Comparison of ENCODE assay signal across 8 cellular contexts in the genomic region with DNA sequence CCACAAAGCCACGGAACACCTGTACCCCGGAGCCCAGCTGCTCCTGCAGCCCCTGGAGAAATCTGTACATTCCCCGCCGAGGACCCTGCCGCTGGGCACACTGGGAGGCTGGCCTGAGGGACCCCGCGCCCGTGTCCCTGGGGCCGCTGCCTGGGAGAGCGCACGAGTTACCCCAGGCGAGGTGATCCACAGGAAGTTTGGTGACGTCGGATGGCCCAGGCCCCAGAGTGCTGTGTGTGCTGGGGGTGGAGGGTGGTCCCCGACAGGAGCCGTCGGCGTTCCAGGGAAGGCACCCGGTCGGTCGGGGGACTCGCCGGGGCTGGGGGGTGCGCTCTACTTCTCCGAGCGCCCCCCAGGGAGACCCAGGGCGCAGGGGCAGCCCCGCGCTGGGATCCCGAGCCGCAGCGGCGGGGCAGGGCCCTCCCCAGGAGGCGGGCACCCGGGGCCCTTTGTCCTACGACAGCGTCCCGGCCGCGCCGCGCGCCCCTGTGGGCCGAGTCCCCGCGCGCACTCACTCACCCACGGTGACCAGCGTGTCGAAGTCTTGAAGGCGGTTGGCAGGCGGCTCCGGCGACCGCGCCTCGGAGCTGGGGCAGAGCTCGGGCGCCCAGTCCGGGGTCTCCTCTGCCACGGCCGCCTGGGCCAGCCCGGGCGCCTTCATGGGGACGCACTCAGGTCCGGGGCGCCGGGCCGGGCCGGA.
DNase-seq lines count a peak whose midpoint lies in the region; ATAC-seq, FAIRE-seq and TF ChIP-seq lines count a peak whose summit lies in the region.
"Not testable (repeated sequence)": the region's sequence is repeated elsewhere in the genome, so short reads cannot be mapped to it uniquely, and the experiment has no call there.

No MANE protein-coding gene starts in this region.

- H3K9me2 ChIP-seq in GM23338 (ENCODE audit: insufficient read depth): not testable (repeated sequence)

- H3K9me3 Mint-ChIP-seq in GM23338; naive B cell; stimulated activated naive CD8-positive, alpha-beta T cell treated with anti-CD3 and anti-CD28 coated beads, Interleukin-15, Interleukin-2, amounts not matched to agents 100 ng/mL and 50 ng/mL, for 24 hours: not testable (repeated sequence)

- not testable (repeated sequence) for TF ChIP-seq POLR2A in endothelial cell of umbilical vein (IDR thresholded peaks at IDR 0.05; ENCODE audit: low read depth, low read length)

- not testable (repeated sequence) for H3K27ac ChIP-seq in GM23338 (ENCODE audit: low read depth); endothelial cell of umbilical vein (ENCODE audit: insufficient read depth, low read depth, low read length)

- not testable (repeated sequence) for DNase-seq in GM23338 (ENCODE audit: low spot score); endothelial cell of umbilical vein (ENCODE audit: low read depth, low spot score)
- DNase-seq in OCI-M1 (lab: John Stamatoyannopoulos, UW) (peak; percentile 5), naive B cell (peak; percentile 33)
- peak; percentile 59 to 70 for DNase-seq in activated T-cell treated with anti-CD3 and anti-CD28 coated beads, Interleukin-2, amount 50 U/mL, for 48 hours

- H3K36me3 Mint-ChIP-seq in GM23338 (ENCODE audit: low read depth); naive B cell; stimulated activated naive CD8-positive, alpha-beta T cell treated with anti-CD3 and anti-CD28 coated beads, Interleukin-15, Interleukin-2, amounts not matched to agents 100 ng/mL and 50 ng/mL, for 24 hours (ENCODE audit: low read depth): not testable (repeated sequence)

- dilution Hi-C loops in endothelial cell of umbilical vein (cut with MboI; ENCODE audit: extremely low pct_ligation_motif_present, low sequenced_read_pairs): not testable (repeated sequence)

- H3K27ac Mint-ChIP-seq in GM23338; naive B cell; stimulated activated naive CD8-positive, alpha-beta T cell treated with anti-CD3 and anti-CD28 coated beads, Interleukin-15, Interleukin-2, amounts not matched to agents 100 ng/mL and 50 ng/mL, for 24 hours: not testable (repeated sequence)

- H3K4me3 Mint-ChIP-seq in GM23338: not testable (repeated sequence)
- peak overlapping the region in 5 of 8 donors; percentile 51 to 89 (median 65) for H3K4me3 Mint-ChIP-seq in naive B cell
- H3K4me3 Mint-ChIP-seq in stimulated activated naive CD8-positive, alpha-beta T cell treated with anti-CD3 and anti-CD28 coated beads, Interleukin-15, Interleukin-2, amounts not matched to agents 100 ng/mL and 50 ng/mL, for 24 hours: peak overlapping the region; percentile 51

- H3K27me3 Mint-ChIP-seq in GM23338 (ENCODE audit: insufficient read depth, low read depth, poor library complexity); naive B cell; stimulated activated naive CD8-positive, alpha-beta T cell treated with anti-CD3 and anti-CD28 coated beads, Interleukin-15, Interleukin-2, amounts not matched to agents 100 ng/mL and 50 ng/mL, for 24 hours: not testable (repeated sequence)

- intact Hi-C loops in endothelial cell of umbilical vein (cut with micrococcal nuclease): not testable (repeated sequence)

- CTCF ChIA-PET in endothelial cell of umbilical vein (lab: Charles Lee): not testable (repeated sequence)

- H4K20me1 ChIP-seq in GM23338 (replicated peaks; ENCODE audit: insufficient read depth); endothelial cell of umbilical vein (replicated peaks; ENCODE audit: control insufficient read depth, extremely low read depth, insufficient read depth, low read length): not testable (repeated sequence)

- not testable (repeated sequence) for H3K4me1 Mint-ChIP-seq in GM23338; naive B cell; stimulated activated naive CD8-positive, alpha-beta T cell treated with anti-CD3 and anti-CD28 coated beads, Interleukin-15, Interleukin-2, amounts not matched to agents 100 ng/mL and 50 ng/mL, for 24 hours (ENCODE audit: low read depth)

- H3K4me2 ChIP-seq in GM23338; endothelial cell of umbilical vein (ENCODE audit: insufficient read depth, low read length): not testable (repeated sequence)

- not testable (repeated sequence) for H3K4me1 ChIP-seq in GM23338 (ENCODE audit: insufficient read depth); endothelial cell of umbilical vein (ENCODE audit: control insufficient read depth, extremely low read depth, insufficient read depth, low read length)

- H2AFZ ChIP-seq in GM23338; endothelial cell of umbilical vein (ENCODE audit: low read depth, low read length): not testable (repeated sequence)

- ATAC-seq in GM18519 (IDR thresholded peaks at IDR 0.05; ENCODE audit: low FRiP score, unreplicated experiment) (peak; percentile 33), GM23338 (peak; percentile 50), HG03378 (IDR thresholded peaks at IDR 0.05; ENCODE audit: unreplicated experiment) (peak; percentile 83), naive B cell (ENCODE audit: low read depth in 2 of 2) (peak; percentile 20 to 23)

- TSS peak; percentile 71 for BruUV-seq in endothelial cell of umbilical vein (replicated peaks; lab: Mats Ljungman, UMichigan)

- H3K9me1 ChIP-seq in endothelial cell of umbilical vein (replicated peaks; ENCODE audit: control insufficient read depth, extremely low read depth, insufficient read depth, low read length): not testable (repeated sequence)

- not testable (repeated sequence) for H3K79me2 ChIP-seq in GM23338 (replicated peaks; ENCODE audit: insufficient read depth); endothelial cell of umbilical vein (ENCODE audit: control insufficient read depth, insufficient read depth, low read length)

- not testable (repeated sequence) for H3K27me3 ChIP-seq in GM23338 (ENCODE audit: insufficient read depth); endothelial cell of umbilical vein (ENCODE audit: control insufficient read depth in 2 of 2, insufficient read depth in 2 of 2, low read length in 2 of 2)

- TF ChIP-seq CTCF in GM23338 (conservative IDR thresholded peaks at IDR 0.05; ENCODE audit: low read depth in 2 of 2); endothelial cell of umbilical vein (IDR thresholded peaks at IDR 0.05; ENCODE audit: extremely low read depth in 1 of 2, insufficient read depth in 1 of 2, low read depth in 1 of 2, low read length in 2 of 2): not testable (repeated sequence)

- H3K36me3 ChIP-seq in GM23338 (ENCODE audit: insufficient read depth); endothelial cell of umbilical vein (ENCODE audit: control insufficient read depth in 2 of 2, extremely low read depth in 1 of 2, insufficient read depth in 2 of 2, low read length in 2 of 2): not testable (repeated sequence)

- not testable (repeated sequence) for FAIRE-seq in endothelial cell of umbilical vein (lab: Jason Lieb, UNC)

- not testable (repeated sequence) for H3K9me3 ChIP-seq in endothelial cell of umbilical vein (replicated peaks; ENCODE audit: control insufficient read depth, insufficient read depth, low read length)

- POLR2A ChIA-PET in endothelial cell of umbilical vein (lab: Charles Lee): not testable (repeated sequence)

- H3K9ac ChIP-seq in endothelial cell of umbilical vein (replicated peaks; ENCODE audit: extremely low read depth, insufficient read depth, low read length): not testable (repeated sequence)

- not testable (repeated sequence) for H3K4me3 ChIP-seq in GM23338
- H3K4me3 ChIP-seq in endothelial cell of umbilical vein (replicated peaks in 1 of 3; ENCODE audit: insufficient read depth in 1 of 3, low read depth in 1 of 3, low read length in 3 of 3): peak overlapping the region in 1 of 3 experiments; percentile 41

- not testable (repeated sequence) for H3F3A ChIP-seq in GM23338 (replicated peaks; ENCODE audit: low read depth)

Comparison
In these comparisons a context has a peak if more than half of its experiments do, and no peak if none do; other contexts are left out.
1. ATAC-seq: peak in every context shown above with its lines; median percentile 83 in HG03378; 50 in GM23338; 33 in GM18519; 22 in naive B cell.